In the genomic region with DNA sequence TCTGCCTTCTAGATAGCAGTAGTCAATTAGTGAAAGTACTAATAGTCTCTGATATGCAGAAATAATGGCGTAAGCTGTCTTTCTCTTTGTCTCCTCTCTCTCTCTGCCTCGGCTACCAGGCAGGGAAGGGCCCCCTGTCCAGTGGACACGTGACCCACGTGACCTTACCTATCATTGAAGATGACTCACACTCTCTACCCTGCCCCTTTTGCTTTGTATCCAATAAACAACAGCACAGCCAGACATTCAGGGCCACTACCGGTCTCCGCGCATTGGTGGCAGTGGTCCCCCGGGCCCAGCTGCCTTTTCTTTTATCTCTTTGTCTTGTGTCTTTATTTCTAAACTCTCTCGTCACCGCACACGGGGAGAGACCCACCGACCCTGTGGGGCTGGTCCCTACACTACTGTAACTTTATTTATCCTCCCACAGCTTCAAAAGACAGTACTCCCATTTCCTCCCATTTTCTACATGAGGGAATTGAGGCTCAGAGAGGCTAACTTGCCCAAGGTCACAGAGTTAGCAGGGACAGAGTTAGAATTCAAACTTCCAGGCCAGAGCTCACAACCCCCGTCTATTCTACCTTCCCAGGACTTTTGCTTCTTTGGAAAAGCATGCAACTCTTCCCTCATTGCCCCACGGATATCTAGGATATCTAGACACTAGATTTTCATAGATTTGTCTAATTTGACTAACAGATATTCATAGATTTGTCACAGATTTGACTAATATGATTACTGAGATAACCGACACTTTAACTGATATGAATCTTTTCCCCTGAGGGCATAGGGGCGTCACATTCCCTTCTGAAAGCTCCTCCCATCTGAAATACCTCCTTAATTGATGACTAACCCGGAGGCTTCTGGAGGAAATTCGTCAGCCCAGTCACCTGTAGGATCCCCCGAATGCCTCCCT, we compare ENCODE assay signal across 1 cellular context.
TF ChIP-seq lines count a peak whose summit lies in the region.

No MANE protein-coding gene starts in this region.

TF ChIP-seq in K562, 482 proteins besides CTCF, POLR2A, EP300 and RAD21 (continued from another document):
- TF ChIP-seq, protein P1, sequence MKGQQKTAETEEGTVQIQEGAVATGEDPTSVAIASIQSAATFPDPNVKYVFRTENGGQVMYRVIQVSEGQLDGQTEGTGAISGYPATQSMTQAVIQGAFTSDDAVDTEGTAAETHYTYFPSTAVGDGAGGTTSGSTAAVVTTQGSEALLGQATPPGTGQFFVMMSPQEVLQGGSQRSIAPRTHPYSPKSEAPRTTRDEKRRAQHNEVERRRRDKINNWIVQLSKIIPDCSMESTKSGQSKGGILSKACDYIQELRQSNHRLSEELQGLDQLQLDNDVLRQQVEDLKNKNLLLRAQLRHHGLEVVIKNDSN (CRISPR knock-in tag; IDR thresholded peaks at IDR 0.05), result peak; percentile 48; the same call in 1 of the 2 replicates
- TF ChIP-seq ESRRA (IDR thresholded peaks at IDR 0.05; ENCODE audit: borderline replicate concordance, low read depth), result peak; percentile 57; the same call in 1 of the 2 replicates
- TF ChIP-seq, protein P2, sequence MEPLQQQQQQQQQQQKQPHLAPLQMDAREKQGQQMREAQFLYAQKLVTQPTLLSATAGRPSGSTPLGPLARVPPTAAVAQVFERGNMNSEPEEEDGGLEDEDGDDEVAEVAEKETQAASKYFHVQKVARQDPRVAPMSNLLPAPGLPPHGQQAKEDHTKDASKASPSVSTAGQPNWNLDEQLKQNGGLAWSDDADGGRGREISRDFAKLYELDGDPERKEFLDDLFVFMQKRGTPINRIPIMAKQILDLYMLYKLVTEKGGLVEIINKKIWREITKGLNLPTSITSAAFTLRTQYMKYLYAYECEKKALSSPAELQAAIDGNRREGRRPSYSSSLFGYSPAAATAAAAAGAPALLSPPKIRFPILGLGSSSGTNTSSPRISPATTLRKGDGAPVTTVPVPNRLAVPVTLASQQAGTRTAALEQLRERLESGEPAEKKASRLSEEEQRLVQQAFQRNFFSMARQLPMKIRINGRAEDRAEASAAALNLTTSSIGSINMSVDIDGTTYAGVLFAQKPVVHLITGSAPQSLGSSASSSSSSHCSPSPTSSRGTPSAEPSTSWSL (CRISPR knock-in tag; IDR thresholded peaks at IDR 0.05; ENCODE audit: borderline replicate concordance), result no peak
- TF ChIP-seq SNIP1 (IDR thresholded peaks at IDR 0.05; ENCODE audit: low read depth), result no peak
- peak; percentile 20; the same call in 1 of the 2 replicates for TF ChIP-seq JUND (IDR thresholded peaks at IDR 0.05; ENCODE audit: borderline replicate concordance, low read depth, low read length)
- peak; percentile 29; the same call in 1 of the 3 replicates for TF ChIP-seq JUND (tag; IDR thresholded peaks at IDR 0.05; ENCODE audit: borderline replicate concordance, low read depth, low read length)
